In the genomic region with DNA sequence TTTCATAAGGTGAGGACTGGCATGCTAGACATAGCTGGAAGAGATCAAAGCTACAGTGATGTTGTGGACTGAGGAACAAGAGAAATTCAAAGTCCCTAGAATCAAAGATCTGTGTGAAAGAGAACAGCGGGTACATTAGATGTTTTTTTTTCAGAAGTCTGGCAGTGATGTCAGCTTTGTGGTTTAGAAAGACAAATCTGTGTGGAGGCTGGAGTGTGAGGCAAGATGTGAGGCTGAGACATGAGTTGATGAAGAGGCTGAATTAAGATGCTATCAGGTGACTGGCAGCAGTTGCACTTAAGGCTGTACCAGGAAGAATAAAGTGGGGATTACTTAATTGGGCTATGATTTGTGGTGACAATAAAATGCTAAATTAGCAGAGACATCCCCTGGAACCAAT, we compare ENCODE assay signal across 1 cellular context.
TF ChIP-seq lines count a peak whose summit lies in the region.

No MANE protein-coding gene starts in this region.

TF ChIP-seq in GM12878, 131 proteins besides CTCF, POLR2A, EP300 and RAD21:
- TF ChIP-seq ZZZ3 (IDR thresholded peaks at IDR 0.05; ENCODE audit: control insufficient read depth, insufficient read length, low read depth): no peak
- TF ChIP-seq RUNX3 (IDR thresholded peaks at IDR 0.05; ENCODE audit: low read length): no peak
- TF ChIP-seq GABPA (IDR thresholded peaks at IDR 0.05; ENCODE audit: low read depth): no peak
- TF ChIP-seq, protein P1, sequence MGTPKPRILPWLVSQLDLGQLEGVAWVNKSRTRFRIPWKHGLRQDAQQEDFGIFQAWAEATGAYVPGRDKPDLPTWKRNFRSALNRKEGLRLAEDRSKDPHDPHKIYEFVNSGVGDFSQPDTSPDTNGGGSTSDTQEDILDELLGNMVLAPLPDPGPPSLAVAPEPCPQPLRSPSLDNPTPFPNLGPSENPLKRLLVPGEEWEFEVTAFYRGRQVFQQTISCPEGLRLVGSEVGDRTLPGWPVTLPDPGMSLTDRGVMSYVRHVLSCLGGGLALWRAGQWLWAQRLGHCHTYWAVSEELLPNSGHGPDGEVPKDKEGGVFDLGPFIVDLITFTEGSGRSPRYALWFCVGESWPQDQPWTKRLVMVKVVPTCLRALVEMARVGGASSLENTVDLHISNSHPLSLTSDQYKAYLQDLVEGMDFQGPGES (IDR thresholded peaks at IDR 0.05): no peak
- no peak for TF ChIP-seq NFXL1 (IDR thresholded peaks at IDR 0.05; ENCODE audit: borderline replicate concordance)
- TF ChIP-seq ASH2L (IDR thresholded peaks at IDR 0.05; ENCODE audit: borderline replicate concordance, low read depth): no peak
- TF ChIP-seq, protein P2, sequence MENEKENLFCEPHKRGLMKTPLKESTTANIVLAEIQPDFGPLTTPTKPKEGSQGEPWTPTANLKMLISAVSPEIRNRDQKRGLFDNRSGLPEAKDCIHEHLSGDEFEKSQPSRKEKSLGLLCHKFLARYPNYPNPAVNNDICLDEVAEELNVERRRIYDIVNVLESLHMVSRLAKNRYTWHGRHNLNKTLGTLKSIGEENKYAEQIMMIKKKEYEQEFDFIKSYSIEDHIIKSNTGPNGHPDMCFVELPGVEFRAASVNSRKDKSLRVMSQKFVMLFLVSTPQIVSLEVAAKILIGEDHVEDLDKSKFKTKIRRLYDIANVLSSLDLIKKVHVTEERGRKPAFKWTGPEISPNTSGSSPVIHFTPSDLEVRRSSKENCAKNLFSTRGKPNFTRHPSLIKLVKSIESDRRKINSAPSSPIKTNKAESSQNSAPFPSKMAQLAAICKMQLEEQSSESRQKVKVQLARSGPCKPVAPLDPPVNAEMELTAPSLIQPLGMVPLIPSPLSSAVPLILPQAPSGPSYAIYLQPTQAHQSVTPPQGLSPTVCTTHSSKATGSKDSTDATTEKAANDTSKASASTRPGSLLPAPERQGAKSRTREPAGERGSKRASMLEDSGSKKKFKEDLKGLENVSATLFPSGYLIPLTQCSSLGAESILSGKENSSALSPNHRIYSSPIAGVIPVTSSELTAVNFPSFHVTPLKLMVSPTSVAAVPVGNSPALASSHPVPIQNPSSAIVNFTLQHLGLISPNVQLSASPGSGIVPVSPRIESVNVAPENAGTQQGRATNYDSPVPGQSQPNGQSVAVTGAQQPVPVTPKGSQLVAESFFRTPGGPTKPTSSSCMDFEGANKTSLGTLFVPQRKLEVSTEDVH (IDR thresholded peaks at IDR 0.05; ENCODE audit: low read depth, partially characterized antibody): no peak
- TF ChIP-seq SP1 (IDR thresholded peaks at IDR 0.05; ENCODE audit: low read depth, low read length): no peak
- TF ChIP-seq, protein P3, sequence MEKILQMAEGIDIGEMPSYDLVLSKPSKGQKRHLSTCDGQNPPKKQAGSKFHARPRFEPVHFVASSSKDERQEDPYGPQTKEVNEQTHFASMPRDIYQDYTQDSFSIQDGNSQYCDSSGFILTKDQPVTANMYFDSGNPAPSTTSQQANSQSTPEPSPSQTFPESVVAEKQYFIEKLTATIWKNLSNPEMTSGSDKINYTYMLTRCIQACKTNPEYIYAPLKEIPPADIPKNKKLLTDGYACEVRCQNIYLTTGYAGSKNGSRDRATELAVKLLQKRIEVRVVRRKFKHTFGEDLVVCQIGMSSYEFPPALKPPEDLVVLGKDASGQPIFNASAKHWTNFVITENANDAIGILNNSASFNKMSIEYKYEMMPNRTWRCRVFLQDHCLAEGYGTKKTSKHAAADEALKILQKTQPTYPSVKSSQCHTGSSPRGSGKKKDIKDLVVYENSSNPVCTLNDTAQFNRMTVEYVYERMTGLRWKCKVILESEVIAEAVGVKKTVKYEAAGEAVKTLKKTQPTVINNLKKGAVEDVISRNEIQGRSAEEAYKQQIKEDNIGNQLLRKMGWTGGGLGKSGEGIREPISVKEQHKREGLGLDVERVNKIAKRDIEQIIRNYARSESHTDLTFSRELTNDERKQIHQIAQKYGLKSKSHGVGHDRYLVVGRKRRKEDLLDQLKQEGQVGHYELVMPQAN (conservative IDR thresholded peaks at IDR 0.05): no peak
- no peak for TF ChIP-seq SMARCA5 (IDR thresholded peaks at IDR 0.05)
- TF ChIP-seq HDAC6 (IDR thresholded peaks at IDR 0.05; ENCODE audit: unreplicated experiment): no peak
- TF ChIP-seq BCL11A (IDR thresholded peaks at IDR 0.05; ENCODE audit: low read depth, low read length): no peak
- no peak for TF ChIP-seq NR2F1 (conservative IDR thresholded peaks at IDR 0.05)
- TF ChIP-seq SMAD1 (IDR thresholded peaks at IDR 0.05; ENCODE audit: low read depth, partially characterized antibody): no peak
- no peak for TF ChIP-seq NFIC (IDR thresholded peaks at IDR 0.05; ENCODE audit: low read depth, low read length)
- no peak for TF ChIP-seq CBX3 (IDR thresholded peaks at IDR 0.05; ENCODE audit: borderline replicate concordance, low read depth)
- TF ChIP-seq, protein P4, sequence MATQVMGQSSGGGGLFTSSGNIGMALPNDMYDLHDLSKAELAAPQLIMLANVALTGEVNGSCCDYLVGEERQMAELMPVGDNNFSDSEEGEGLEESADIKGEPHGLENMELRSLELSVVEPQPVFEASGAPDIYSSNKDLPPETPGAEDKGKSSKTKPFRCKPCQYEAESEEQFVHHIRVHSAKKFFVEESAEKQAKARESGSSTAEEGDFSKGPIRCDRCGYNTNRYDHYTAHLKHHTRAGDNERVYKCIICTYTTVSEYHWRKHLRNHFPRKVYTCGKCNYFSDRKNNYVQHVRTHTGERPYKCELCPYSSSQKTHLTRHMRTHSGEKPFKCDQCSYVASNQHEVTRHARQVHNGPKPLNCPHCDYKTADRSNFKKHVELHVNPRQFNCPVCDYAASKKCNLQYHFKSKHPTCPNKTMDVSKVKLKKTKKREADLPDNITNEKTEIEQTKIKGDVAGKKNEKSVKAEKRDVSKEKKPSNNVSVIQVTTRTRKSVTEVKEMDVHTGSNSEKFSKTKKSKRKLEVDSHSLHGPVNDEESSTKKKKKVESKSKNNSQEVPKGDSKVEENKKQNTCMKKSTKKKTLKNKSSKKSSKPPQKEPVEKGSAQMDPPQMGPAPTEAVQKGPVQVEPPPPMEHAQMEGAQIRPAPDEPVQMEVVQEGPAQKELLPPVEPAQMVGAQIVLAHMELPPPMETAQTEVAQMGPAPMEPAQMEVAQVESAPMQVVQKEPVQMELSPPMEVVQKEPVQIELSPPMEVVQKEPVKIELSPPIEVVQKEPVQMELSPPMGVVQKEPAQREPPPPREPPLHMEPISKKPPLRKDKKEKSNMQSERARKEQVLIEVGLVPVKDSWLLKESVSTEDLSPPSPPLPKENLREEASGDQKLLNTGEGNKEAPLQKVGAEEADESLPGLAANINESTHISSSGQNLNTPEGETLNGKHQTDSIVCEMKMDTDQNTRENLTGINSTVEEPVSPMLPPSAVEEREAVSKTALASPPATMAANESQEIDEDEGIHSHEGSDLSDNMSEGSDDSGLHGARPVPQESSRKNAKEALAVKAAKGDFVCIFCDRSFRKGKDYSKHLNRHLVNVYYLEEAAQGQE (IDR thresholded peaks at IDR 0.05; ENCODE audit: low read depth, low read length): no peak
- TF ChIP-seq, protein P5, sequence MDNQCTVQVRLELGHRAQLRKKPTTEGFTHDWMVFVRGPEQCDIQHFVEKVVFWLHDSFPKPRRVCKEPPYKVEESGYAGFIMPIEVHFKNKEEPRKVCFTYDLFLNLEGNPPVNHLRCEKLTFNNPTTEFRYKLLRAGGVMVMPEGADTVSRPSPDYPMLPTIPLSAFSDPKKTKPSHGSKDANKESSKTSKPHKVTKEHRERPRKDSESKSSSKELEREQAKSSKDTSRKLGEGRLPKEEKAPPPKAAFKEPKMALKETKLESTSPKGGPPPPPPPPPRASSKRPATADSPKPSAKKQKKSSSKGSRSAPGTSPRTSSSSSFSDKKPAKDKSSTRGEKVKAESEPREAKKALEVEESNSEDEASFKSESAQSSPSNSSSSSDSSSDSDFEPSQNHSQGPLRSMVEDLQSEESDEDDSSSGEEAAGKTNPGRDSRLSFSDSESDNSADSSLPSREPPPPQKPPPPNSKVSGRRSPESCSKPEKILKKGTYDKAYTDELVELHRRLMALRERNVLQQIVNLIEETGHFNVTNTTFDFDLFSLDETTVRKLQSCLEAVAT (IDR thresholded peaks at IDR 0.05): no peak
- no peak for TF ChIP-seq IRF4 (IDR thresholded peaks at IDR 0.05; ENCODE audit: low read depth, low read length)
